In the genomic region with DNA sequence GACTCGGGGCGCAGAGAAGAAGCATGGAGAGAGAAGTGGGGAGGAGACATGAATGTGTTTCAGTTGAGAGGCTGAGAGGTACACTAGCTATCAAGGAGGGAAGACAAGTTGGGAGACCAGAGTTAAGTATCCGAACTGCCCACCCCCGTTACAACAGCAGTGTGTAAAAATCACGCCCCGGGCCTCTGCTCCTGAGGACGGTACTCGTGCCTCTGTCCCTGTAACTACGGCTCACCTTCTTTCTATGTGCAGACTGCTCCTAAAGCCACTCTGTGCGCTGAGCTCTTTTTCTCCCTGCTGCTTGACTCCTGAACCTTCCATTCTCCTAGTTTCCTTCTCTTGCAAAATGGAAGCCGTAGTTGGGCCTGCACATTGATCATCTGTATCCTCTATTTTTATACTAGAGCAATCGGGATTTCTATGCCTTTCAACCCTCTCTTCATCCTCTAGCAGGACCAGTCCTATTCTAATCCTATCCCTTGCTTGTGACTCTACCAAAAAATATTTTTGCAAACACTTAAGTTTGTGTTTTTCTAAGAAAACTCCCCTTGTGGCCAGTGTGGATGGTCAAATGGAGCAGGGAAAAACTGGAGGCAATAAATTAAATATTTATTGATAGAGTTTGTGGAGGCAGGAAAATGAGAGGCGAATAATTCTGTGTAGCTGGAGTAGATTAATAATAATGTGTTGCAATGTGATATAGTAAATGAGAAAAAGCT, we compare ENCODE assay signal across 8 cellular contexts. TPM values are rescaled to one million over a fixed set of nuclear protein-coding genes. Genes with fewer than 3 reads are reported as not detected.
DNase-seq lines count a peak whose midpoint lies in the region; ATAC-seq and TF ChIP-seq lines count a peak whose summit lies in the region.

No MANE protein-coding gene starts in this region.

- ATAC-seq in left ventricle myocardium superior = no peak
- no peak for ATAC-seq in GM19328 (IDR thresholded peaks at IDR 0.05; ENCODE audit: unreplicated experiment)

- intact Hi-C loops in left ventricle myocardium superior (cut with micrococcal nuclease) = no loop called here

- H3K36me3 ChIP-seq in cardiac muscle cell = peaks cover 6% of the 10 kb centered on the region
- peaks cover 0 to 7% of the 10 kb centered on the region in 2 donors for H3K36me3 ChIP-seq in muscle layer of duodenum (ENCODE audit: control insufficient read depth in 1 of 2, insufficient read depth in 2 of 2, low read length in 2 of 2)

- TF ChIP-seq CTCF in cardiac muscle cell (IDR thresholded peaks at IDR 0.05; ENCODE audit: low read depth, low read length) (peak; percentile 31), coronary artery (IDR thresholded peaks at IDR 0.05) (no peak)

- peak in 1 of 2 donors; percentile 50 for DNase-seq in cardiac muscle cell (ENCODE audit: low read depth in 1 of 2, low spot score in 1 of 2)
- DNase-seq in left ventricle myocardium superior = no peak
- DNase-seq in NCI-H748 (lab: John Stamatoyannopoulos, UW; ENCODE audit: unreplicated experiment) = peak; percentile 79
- DNase-seq in coronary artery (ENCODE audit: low spot score) = no peak
- DNase-seq in NCI-H1048 (lab: John Stamatoyannopoulos, UW) = no peak
- no peak for DNase-seq in DMS153 treated with DMSO at 0.1 percent for 48 hours (lab: John Stamatoyannopoulos, UW; ENCODE audit: unreplicated experiment)

- H3K4me3 ChIP-seq in cardiac muscle cell = peak overlapping the region; percentile 53
- H3K4me3 ChIP-seq in coronary artery = peak overlapping the region; percentile 93
- H3K4me3 ChIP-seq in muscle layer of duodenum (ENCODE audit: low read depth in 1 of 2, low read length in 2 of 2) = peak overlapping the region; percentile 86 to 88

- H3K27me3 ChIP-seq in cardiac muscle cell (no peaks in the 10 kb centered on the region), muscle layer of duodenum (ENCODE audit: low read depth, low read length) (no peaks in the 10 kb centered on the region)

- H3K4me1 ChIP-seq in cardiac muscle cell (ENCODE audit: low read depth) (peaks cover 23% of the 10 kb centered on the region), muscle layer of duodenum (ENCODE audit: control insufficient read depth in 1 of 2, insufficient read depth in 2 of 2, low read length in 2 of 2) (peaks cover 11 to 20% of the 10 kb centered on the region in 2 donors)

- H3K27ac ChIP-seq in cardiac muscle cell = peak overlapping the region; percentile 78
- peak overlapping the region; percentile 93 to 97 for H3K27ac ChIP-seq in coronary artery
- peak overlapping the region; percentile 93 for H3K27ac ChIP-seq in muscle layer of duodenum (ENCODE audit: low read length)

- H3K9me3 ChIP-seq in cardiac muscle cell (ENCODE audit: low read depth) (no peaks in the 10 kb centered on the region), muscle layer of duodenum (ENCODE audit: control insufficient read depth in 1 of 2, low read length in 2 of 2) (no peaks in the 10 kb centered on the region)

RNA-seq across cellular contexts. Expression of a gene that starts 0.6 kb away (rescaled TPM):
- 106 and 116 TPM in 2 replicates for total RNA-seq in cardiac muscle cell
- polyA plus RNA-seq in cardiac muscle cell = 101 and 114 TPM in 2 replicates
- 97.4 TPM for total RNA-seq in left ventricle myocardium superior

RNA-seq across cellular contexts. Expression of a gene that starts 1.9 kb away (rescaled TPM):
- 7.4 and 11.6 TPM in 2 replicates for total RNA-seq in cardiac muscle cell
- polyA plus RNA-seq in cardiac muscle cell = 7.1 and 10.1 TPM in 2 replicates
- 11.4 TPM for total RNA-seq in left ventricle myocardium superior
